8 cellular contexts compared by ENCODE assay signal in genomic region chr17:45235071-45236001, GRCh38. TPM values are rescaled to one million over a fixed set of nuclear protein-coding genes. Genes with fewer than 3 reads are reported as not detected.
DNase-seq lines count a peak whose midpoint lies in the region; ATAC-seq and TF ChIP-seq lines count a peak whose summit lies in the region.

No MANE protein-coding gene starts in this region.

- H3K27me3 ChIP-seq in SJCRH30 (no peaks in the 10 kb centered on the region), parathyroid adenoma (ENCODE audit: control insufficient read depth, insufficient read depth, low read length) (no peaks in the 10 kb centered on the region)

- no peak overlapping the region for H2AFZ ChIP-seq in parathyroid adenoma

- H3K27ac Mint-ChIP-seq in Calu3 (ENCODE audit: unreplicated experiment) (no peak overlapping the region), IgD-negative memory B cell (peak overlapping the region; percentile 64 to 91 (median 88))

- no peaks in the 10 kb centered on the region for H3K79me2 ChIP-seq in parathyroid adenoma

- H3K36me3 ChIP-seq in SJCRH30 (no peaks in the 10 kb centered on the region), parathyroid adenoma (ENCODE audit: control insufficient read depth, insufficient read depth, low read length) (no peaks in the 10 kb centered on the region)

- H3K4me3 Mint-ChIP-seq in Calu3 (ENCODE audit: low read depth, unreplicated experiment), result no peak overlapping the region
- peak overlapping the region in 2 of 4 donors; percentile 40 to 80 for H3K4me3 Mint-ChIP-seq in IgD-negative memory B cell

- no peak overlapping the region for H3K4me2 ChIP-seq in parathyroid adenoma (ENCODE audit: low read length)

- H3K4me3 ChIP-seq in SJCRH30 (no peak overlapping the region), parathyroid adenoma (ENCODE audit: low read depth, low read length) (no peak overlapping the region)

- peaks cover 9% of the 10 kb centered on the region for H3K4me1 Mint-ChIP-seq in Calu3 (ENCODE audit: low read depth, unreplicated experiment)
- H3K4me1 Mint-ChIP-seq in IgD-negative memory B cell, result peaks cover 10 to 33% (median 29%) of the 10 kb centered on the region in 3 donors

- TF ChIP-seq CTCF in Calu3 (IDR thresholded peaks at IDR 0.05; ENCODE audit: unreplicated experiment) (peak; percentile 92), parathyroid adenoma (IDR thresholded peaks at IDR 0.05) (peak; percentile 79)

- H3K27ac ChIP-seq in SJCRH30, result no peak overlapping the region
- no peak overlapping the region for H3K27ac ChIP-seq in parathyroid adenoma

- no peaks in the 10 kb centered on the region for H3K9me3 ChIP-seq in SJCRH30 (replicated peaks)
- no peaks in the 10 kb centered on the region for H3K9me3 ChIP-seq in parathyroid adenoma (ENCODE audit: control insufficient read depth, low read length)

- DNase-seq in Calu3, result peak; percentile 86
- DNase-seq in SJCRH30, result peak; percentile 70 to 87
- peak; percentile 69 for DNase-seq in activated gamma-delta T cell treated with anti-CD3 and anti-CD28 coated beads, Interleukin-2, amount 50 U/mL, for 16 hours (ENCODE audit: low read depth)
- peak; percentile 49 for DNase-seq in globus pallidus (ENCODE audit: low spot score)

- H3K36me3 Mint-ChIP-seq in Calu3 (ENCODE audit: insufficient read depth, unreplicated experiment) (peaks cover 23% of the 10 kb centered on the region), IgD-negative memory B cell (peaks cover 3% of the 10 kb centered on the region)

- no peak for ATAC-seq in GM18517 (IDR thresholded peaks at IDR 0.05; ENCODE audit: unreplicated experiment)
- ATAC-seq in GM19328 (IDR thresholded peaks at IDR 0.05; ENCODE audit: unreplicated experiment), result no peak

- no peaks in the 10 kb centered on the region for H3K9me3 Mint-ChIP-seq in Calu3 (ENCODE audit: low read depth, unreplicated experiment)
- no peaks in the 10 kb centered on the region for H3K9me3 Mint-ChIP-seq in IgD-negative memory B cell

- H3K9ac ChIP-seq in parathyroid adenoma, result no peak overlapping the region

- intact Hi-C loops in Calu3 (cut with micrococcal nuclease; ENCODE audit: unreplicated experiment), result loop anchor here (1.0 kb wide), 2 partner anchors 16 to 100 kb away; partner anchors contain the start of gene ACBD4

- H3K4me1 ChIP-seq in SJCRH30 (peaks cover 6% of the 10 kb centered on the region), parathyroid adenoma (no peaks in the 10 kb centered on the region)

- H3K27me3 Mint-ChIP-seq in Calu3 (ENCODE audit: unreplicated experiment) (peaks cover 53% of the 10 kb centered on the region), IgD-negative memory B cell (no peaks in the 10 kb centered on the region)

- CTCF ChIA-PET in Calu3 (lab: Charles Lee), result interaction anchor here (0.6 to 2.1 kb wide), 13 partner anchors 13 to 190 kb away, joined by 3 to 27 read pairs (median 4); partner anchors contain the start of genes ACBD4, FMNL1 and HEXIM1

- no TSS peak for BruUV-seq in Calu3 (replicated peaks; lab: Mats Ljungman, UMichigan)

RNA-seq across cellular contexts. Expression of gene FMNL1, which starts 13.7 kb away (rescaled TPM):
- total RNA-seq in Calu3 (2022), result 8.5 and 9.6 TPM in 2 replicates
- polyA plus RNA-seq in IgD-negative memory B cell, result 36.5 TPM
- total RNA-seq in SJCRH30 (2014; rRNA removed; shearing (Covaris generic)), result 0.91 and 1.1 TPM in 2 replicates

RNA-seq across cellular contexts. Expression of gene SPATA32, which starts 26.6 kb away (rescaled TPM):
- total RNA-seq in Calu3 (2022), result 0.85 and 0.88 TPM in 2 replicates
- 0.34 TPM for polyA plus RNA-seq in IgD-negative memory B cell
- total RNA-seq in SJCRH30 (2014; rRNA removed; shearing (Covaris generic)), result 0.08 TPM in 1 of 2 replicates, not detected in the other
